1 cellular context compared by ENCODE assay signal in the genomic region with DNA sequence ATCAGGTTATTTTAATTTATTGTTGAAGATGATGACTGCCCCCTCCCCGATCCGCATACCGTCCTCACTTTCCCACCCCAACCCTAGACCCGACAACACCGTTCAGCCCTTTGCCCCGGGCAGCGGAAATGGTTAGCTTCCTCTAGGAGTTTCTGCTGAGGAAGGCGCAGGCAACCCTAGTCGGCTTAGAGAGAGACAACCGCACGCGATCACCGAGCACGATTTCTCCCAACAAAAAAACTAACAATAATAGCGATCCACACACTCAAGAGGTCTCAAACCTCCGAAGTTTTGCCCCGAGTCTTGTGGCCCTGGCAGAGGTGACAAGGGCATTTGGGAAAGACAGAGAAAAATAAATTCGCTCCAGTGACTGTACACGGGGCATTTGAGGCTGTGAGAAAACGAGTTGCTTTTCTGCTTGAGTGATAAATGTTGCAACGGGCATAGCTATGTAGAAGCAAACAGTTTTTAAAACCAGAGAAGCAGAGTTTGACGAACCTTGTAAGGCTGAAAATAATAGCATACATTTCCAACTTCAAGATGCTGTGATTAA.
TF ChIP-seq lines count a peak whose summit lies in the region.

No MANE protein-coding gene starts in this region.

TF ChIP-seq in WTC11, 78 proteins besides CTCF, POLR2A, EP300 and RAD21 (continued from another document):
- TF ChIP-seq, protein P1, sequence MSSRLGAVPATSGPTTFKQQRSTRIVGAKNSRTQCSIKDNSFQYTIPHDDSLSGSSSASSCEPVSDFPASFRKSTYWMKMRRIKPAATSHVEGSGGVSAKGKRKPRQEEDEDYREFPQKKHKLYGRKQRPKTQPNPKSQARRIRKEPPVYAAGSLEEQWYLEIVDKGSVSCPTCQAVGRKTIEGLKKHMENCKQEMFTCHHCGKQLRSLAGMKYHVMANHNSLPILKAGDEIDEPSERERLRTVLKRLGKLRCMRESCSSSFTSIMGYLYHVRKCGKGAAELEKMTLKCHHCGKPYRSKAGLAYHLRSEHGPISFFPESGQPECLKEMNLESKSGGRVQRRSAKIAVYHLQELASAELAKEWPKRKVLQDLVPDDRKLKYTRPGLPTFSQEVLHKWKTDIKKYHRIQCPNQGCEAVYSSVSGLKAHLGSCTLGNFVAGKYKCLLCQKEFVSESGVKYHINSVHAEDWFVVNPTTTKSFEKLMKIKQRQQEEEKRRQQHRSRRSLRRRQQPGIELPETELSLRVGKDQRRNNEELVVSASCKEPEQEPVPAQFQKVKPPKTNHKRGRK (CRISPR knock-in tag; IDR thresholded peaks at IDR 0.05; ENCODE audit: borderline replicate concordance), result no peak
